ENCODE assay signal across 8 cellular contexts in the genomic region with DNA sequence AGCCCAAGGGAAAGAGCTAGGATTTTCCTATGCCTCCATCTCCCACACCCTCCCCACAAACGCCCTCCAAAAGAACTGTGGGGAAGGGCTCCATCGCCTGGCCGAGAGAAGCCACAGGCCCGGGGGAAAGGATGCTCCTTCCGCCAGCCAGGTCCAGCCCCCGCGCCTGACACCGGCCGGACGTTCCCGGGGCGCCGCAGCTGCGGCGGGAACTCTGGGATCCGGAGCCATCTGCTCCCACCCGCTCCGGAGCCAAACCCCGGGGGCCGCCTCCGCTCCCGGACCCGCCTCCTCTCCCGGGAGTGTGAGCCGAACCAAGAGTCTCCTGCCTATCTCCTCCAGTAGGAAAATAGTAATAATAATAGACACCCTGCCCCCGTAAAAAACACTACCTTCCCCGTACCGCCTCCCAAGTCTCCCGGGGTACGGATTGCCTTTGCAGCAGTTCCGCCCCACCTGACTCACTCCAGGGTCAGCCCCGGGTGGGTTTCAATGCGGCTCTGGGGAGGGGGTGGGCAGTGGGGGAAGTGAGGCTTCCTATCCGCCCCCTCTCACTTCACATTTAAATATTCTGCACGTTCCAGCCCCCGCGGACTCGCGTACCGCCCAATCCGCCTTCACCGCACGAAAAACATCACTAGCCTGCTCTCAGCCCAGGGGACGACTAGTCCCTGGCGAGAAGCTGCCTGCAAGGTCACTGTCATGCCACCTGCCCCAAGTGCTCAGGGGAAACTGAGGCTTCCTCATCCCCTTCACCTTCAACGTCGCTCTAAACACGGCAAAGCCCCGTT. TPM values are rescaled to one million over a fixed set of nuclear protein-coding genes. Genes with fewer than 3 reads are reported as not detected.
DNase-seq lines count a peak whose midpoint lies in the region; ATAC-seq and TF ChIP-seq lines count a peak whose summit lies in the region.

No MANE protein-coding gene starts in this region.

- peaks cover 65% of the 10 kb centered on the region for H3K27me3 ChIP-seq in lower lobe of right lung (ENCODE audit: low read depth)
- H3K27me3 ChIP-seq in testis = no peaks in the 10 kb centered on the region

- peaks cover 11% of the 10 kb centered on the region for H3K4me1 Mint-ChIP-seq in MCF 10A (ENCODE audit: insufficient read depth, unreplicated experiment)

- no peaks in the 10 kb centered on the region for H3K36me3 Mint-ChIP-seq in MCF 10A (ENCODE audit: insufficient read depth, unreplicated experiment)

- CTCF ChIA-PET in MCF 10A (lab: Yijun Ruan, JAX) = interaction anchor here (0.6 to 4.2 kb wide), 10 partner anchors 10 to 278 kb away, joined by 3 to 43 read pairs (median 4); a partner anchor contains a TSS

- TF ChIP-seq CTCF in AG10803 (conservative IDR thresholded peaks at IDR 0.05; ENCODE audit: low read length) (peak; percentile 33; the same call in 1 of the 2 replicates), MCF 10A (IDR thresholded peaks at IDR 0.05; ENCODE audit: unreplicated experiment) (peak; percentile 37), lower lobe of right lung (IDR thresholded peaks at IDR 0.05) (no peak), testis (IDR thresholded peaks at IDR 0.05) (no peak)

- no peak overlapping the region for H3K27ac Mint-ChIP-seq in MCF 10A (ENCODE audit: low read depth, unreplicated experiment)

- intact Hi-C loops in MCF 10A (cut with micrococcal nuclease) = loop anchor here (2.0 kb wide), 1 partner anchor 153 kb away; no protein-coding TSS in a partner anchor
- intact Hi-C loops in lower lobe of right lung (cut with DNase I) = no loop called here
- intact Hi-C loops in testis (cut with DNase I; ENCODE audit: low total_unique reads) = no loop called here

- no peak for TF ChIP-seq POLR2A in testis (IDR thresholded peaks at IDR 0.05)

- ATAC-seq in lower lobe of right lung (peak in 1 of 2 donors; percentile 3), GM21576 (IDR thresholded peaks at IDR 0.05; ENCODE audit: unreplicated experiment) (no peak)

- POLR2A ChIA-PET in MCF 10A (lab: Yijun Ruan, JAX) = interaction anchor here (0.5 to 4.5 kb wide), 4 partner anchors 9 to 105 kb away, joined by 3 to 17 read pairs (median 7); a partner anchor contains a TSS

- H3K27me3 Mint-ChIP-seq in MCF 10A (ENCODE audit: insufficient read depth, unreplicated experiment) = peaks cover 64% of the 10 kb centered on the region

- peaks cover 9% of the 10 kb centered on the region for H3K36me3 ChIP-seq in lower lobe of right lung
- H3K36me3 ChIP-seq in testis (ENCODE audit: low read depth, missing control alignments) = no peaks in the 10 kb centered on the region

- H3K4me1 ChIP-seq in lower lobe of right lung (peaks cover 42% of the 10 kb centered on the region), testis (peaks cover 15% of the 10 kb centered on the region)

- no peaks in the 10 kb centered on the region for H3K9me3 Mint-ChIP-seq in MCF 10A (ENCODE audit: unreplicated experiment)

- H3K27ac ChIP-seq in lower lobe of right lung (no peak overlapping the region), testis (no peak overlapping the region)

- H3K9me3 ChIP-seq in lower lobe of right lung (no peaks in the 10 kb centered on the region), testis (no peaks in the 10 kb centered on the region)

- DNase-seq in AG10803 (ENCODE audit: low read depth) = no peak
- peak; percentile 54 for DNase-seq in LHCN-M2 (ENCODE audit: low read depth)
- DNase-seq in MCF 10A (ENCODE audit: unreplicated experiment) = peak; percentile 56
- no peak for DNase-seq in lower lobe of right lung
- no peak for DNase-seq in testis
- no peak for DNase-seq in Kasumi-1 (lab: John Stamatoyannopoulos, UW)
- DNase-seq in activated CD4-positive, CD25-positive, alpha-beta regulatory T cell (lab: John Stamatoyannopoulos, UW) = no peak

- peak overlapping the region; percentile 66 for H3K4me3 Mint-ChIP-seq in MCF 10A (ENCODE audit: unreplicated experiment)

- no TSS peak for BruUV-seq in MCF 10A (replicated peaks; lab: Mats Ljungman, UMichigan)

- H3K4me3 ChIP-seq in AG10803 (ENCODE audit: low read length) (no peak overlapping the region; the same call in 1 of the 2 replicates), lower lobe of right lung (peak overlapping the region; percentile 28), testis (peak overlapping the region in 1 of 2 donors; percentile 4)

- WGBS in testis, 2 donors = 4% methylated on average over 20 to 49 of the region's 49 CpGs

RNA-seq across cellular contexts. Expression of a gene that starts 2.4 kb away (rescaled TPM):
- 0.26 and 0.29 TPM in 2 replicates for total RNA-seq in LHCN-M2 (2014; rRNA removed)
- polyA plus RNA-seq in LHCN-M2 (2012) = 0.22 TPM
- 0.19 TPM in 1 of 2 replicates, not detected in the other for total RNA-seq in MCF 10A (2022)
- total RNA-seq in lower lobe of right lung = 5.7 TPM
- 1 to 10 TPM; 2.7 to 3.2 TPM for total RNA-seq in testis
- 1.9 TPM for polyA plus RNA-seq in testis (ENCODE audit: insufficient read depth, low read depth, low replicate concordance)

RNA-seq across cellular contexts. Expression of a gene that starts 8.7 kb away (rescaled TPM):
- total RNA-seq in LHCN-M2 (2014; rRNA removed) = 67.3 and 87.6 TPM in 2 replicates
- 36.8 TPM for polyA plus RNA-seq in LHCN-M2 (2012)
- total RNA-seq in MCF 10A (2022) = 24.8 and 30.9 TPM in 2 replicates
- 41.1 TPM for total RNA-seq in lower lobe of right lung
- 10 to 100 TPM; 25.4 to 33.0 TPM for total RNA-seq in testis
- 30.8 TPM for polyA plus RNA-seq in testis (ENCODE audit: insufficient read depth, low read depth, low replicate concordance)

RNA-seq across cellular contexts. Expression of a gene that starts 16.0 kb away (rescaled TPM):
- total RNA-seq in LHCN-M2 (2014; rRNA removed) = 277 and 330 TPM in 2 replicates
- polyA plus RNA-seq in LHCN-M2 (2012) = 199 TPM
- 117 and 123 TPM in 2 replicates for total RNA-seq in MCF 10A (2022)
- 68.4 TPM for total RNA-seq in lower lobe of right lung
- 10 to 100 TPM; 47.0 to 73.5 TPM for total RNA-seq in testis
- polyA plus RNA-seq in testis (ENCODE audit: insufficient read depth, low read depth, low replicate concordance) = 64.4 TPM

RNA-seq across cellular contexts. Expression of a gene that starts 18.8 kb away (rescaled TPM):
- total RNA-seq in LHCN-M2 (2014; rRNA removed) = 4.4 and 6.3 TPM in 2 replicates
- 4.3 TPM for polyA plus RNA-seq in LHCN-M2 (2012)
- total RNA-seq in MCF 10A (2022) = 8.7 and 12.5 TPM in 2 replicates
- total RNA-seq in lower lobe of right lung = 20.0 TPM
- total RNA-seq in testis = 10 to 100 TPM in 1 of 2 donors, 1 to 10 TPM in 1; 9.2 to 15.1 TPM
- polyA plus RNA-seq in testis (ENCODE audit: insufficient read depth, low read depth, low replicate concordance) = 8.4 TPM

RNA-seq across cellular contexts. Expression of a gene that starts 30.7 kb away (rescaled TPM):
- total RNA-seq in LHCN-M2 (2014; rRNA removed) = 0.90 and 0.98 TPM in 2 replicates
- 0.39 TPM for polyA plus RNA-seq in LHCN-M2 (2012)
- 12.6 and 27.5 TPM in 2 replicates for total RNA-seq in MCF 10A (2022)
- total RNA-seq in lower lobe of right lung = 1.1 TPM
- 10 to 100 TPM in 1 of 2 donors, 1 to 10 TPM in 1; 3.9 to 30.2 TPM for total RNA-seq in testis
- polyA plus RNA-seq in testis (ENCODE audit: insufficient read depth, low read depth, low replicate concordance) = 2.2 TPM

Comparison
In these comparisons a context has a peak if more than half of its experiments do, and no peak if none do; other contexts are left out.
1. DNase-seq: peak in LHCN-M2 (single experiment) and MCF 10A (single experiment); none in AG10803 (single experiment), lower lobe of right lung (single experiment), testis (single experiment), Kasumi-1 (0 of 2) and activated CD4-positive, CD25-positive, alpha-beta regulatory T cell (0 of 4).
2. CTCF ChIP-seq: peak in AG10803 (single experiment) and MCF 10A (single experiment); none in lower lobe of right lung (single experiment) and testis (0 of 3).